ENCODE assay signal across 9 cellular contexts in genomic region chr3:73029321-73029796, GRCh38. TPM values are rescaled to one million over a fixed set of nuclear protein-coding genes. Genes with fewer than 3 reads are reported as not detected.
DNase-seq lines count a peak whose midpoint lies in the region; FAIRE-seq and TF ChIP-seq lines count a peak whose summit lies in the region.
"Had no signal": no experiment of that assay in that cellular context is flagged by ENCODE, and none has a peak within 500 bp of the region (broad histone marks: within the 10 kb centered on the region; RNA-seq: fewer than 3 reads in every experiment).

No MANE protein-coding gene starts in this region.

- peak overlapping the region; percentile 68 for H3K4me2 ChIP-seq in astrocyte (ENCODE audit: low read length)

- H3K27ac ChIP-seq in astrocyte (ENCODE audit: low read depth, low read length), result peak overlapping the region; percentile 80

- H4K20me1 ChIP-seq in astrocyte (ENCODE audit: insufficient read depth, low read length), result peaks cover 89% of the 10 kb centered on the region

- peak; percentile 77 for DNase-seq in A172 (ENCODE audit: low spot score)
- DNase-seq in HFFc6, result peak; percentile 78
- peak; percentile 97 for DNase-seq in astrocyte (ENCODE audit: low read depth)
- DNase-seq in kidney glomerular epithelial cell (lab: John Stamatoyannopoulos, UW), result peak; percentile 86
- DNase-seq in nucleus accumbens (lab: John Stamatoyannopoulos, UW), result no peak
- DNase-seq in NCI-H2196 treated with DMSO at 0.1 percent for 48 hours (lab: John Stamatoyannopoulos, UW; ENCODE audit: unreplicated experiment), result no peak
- no peak for DNase-seq in GM20000 (ENCODE audit: low spot score)
- no peak for DNase-seq in midbrain (lab: John Stamatoyannopoulos, UW)
- DNase-seq: DMS53 had no signal

- H3K79me2 ChIP-seq in astrocyte (ENCODE audit: insufficient read depth, low read length), result peaks cover 98% of the 10 kb centered on the region

- TF ChIP-seq CTCF in HFFc6 (IDR thresholded peaks at IDR 0.05) (no peak), astrocyte (IDR thresholded peaks at IDR 0.05; ENCODE audit: insufficient read depth, low read depth, low read length) (no peak), GM20000 (IDR thresholded peaks at IDR 0.05; ENCODE audit: extremely low read depth, missing control alignments) (no peak)

- peak; percentile 95 for FAIRE-seq in astrocyte (lab: Jason Lieb, UNC)

- H3K9me3 Mint-ChIP-seq in HFFc6, result no peaks in the 10 kb centered on the region
- no peaks in the 10 kb centered on the region for H3K9me3 Mint-ChIP-seq in astrocyte (ENCODE audit: unreplicated experiment)

- no peaks in the 10 kb centered on the region for H3K27me3 ChIP-seq in astrocyte (ENCODE audit: insufficient read depth, low read length)

- H3K9me3 ChIP-seq in astrocyte (ENCODE audit: insufficient read depth, low read depth, low read length), result no peaks in the 10 kb centered on the region

- no peak overlapping the region for H2AFZ ChIP-seq in astrocyte (ENCODE audit: low read depth, low read length)

- no peak overlapping the region for H3K4me3 ChIP-seq in astrocyte (ENCODE audit: insufficient read depth, low read depth, low read length)

- H3K36me3 ChIP-seq in astrocyte (ENCODE audit: insufficient read depth, low read length), result no peaks in the 10 kb centered on the region

- H3K4me3 Mint-ChIP-seq in HFFc6, result peak overlapping the region; percentile 44
- no peak overlapping the region for H3K4me3 Mint-ChIP-seq in astrocyte (ENCODE audit: unreplicated experiment)

- H3K4me1 Mint-ChIP-seq in HFFc6 (ENCODE audit: low read depth), result peaks cover 72% of the 10 kb centered on the region
- H3K4me1 Mint-ChIP-seq in astrocyte (ENCODE audit: low read depth, unreplicated experiment), result peaks cover 34% of the 10 kb centered on the region

- peaks cover 19% of the 10 kb centered on the region for H3K4me1 ChIP-seq in astrocyte (ENCODE audit: insufficient read depth, low read length)

- H3K27ac Mint-ChIP-seq in HFFc6 (peak overlapping the region; percentile 72), astrocyte (ENCODE audit: unreplicated experiment) (peak overlapping the region; percentile 73)

- no peaks in the 10 kb centered on the region; the same call in none of the 2 replicates for H3K27me3 Mint-ChIP-seq in HFFc6 (ENCODE audit: insufficient read depth)
- H3K27me3 Mint-ChIP-seq in astrocyte (ENCODE audit: low read depth, unreplicated experiment), result no peaks in the 10 kb centered on the region

- H3K36me3 Mint-ChIP-seq in HFFc6 (ENCODE audit: low read depth) (peaks cover 9% of the 10 kb centered on the region), astrocyte (ENCODE audit: low read depth, unreplicated experiment) (no peaks in the 10 kb centered on the region)

- H3K9ac ChIP-seq in astrocyte (ENCODE audit: low read length), result peak overlapping the region; percentile 63

RNA-seq across cellular contexts. Expression of gene EBLN2, which starts 32.1 kb away (rescaled TPM):
- 0.41 and 2.1 TPM in 2 replicates for total RNA-seq in A172 (2014; rRNA removed; shearing (Covaris generic))
- 1 to 10 TPM; 1.5 to 1.9 (median 1.7) TPM for total RNA-seq in HFFc6 (2021; fragmentation: NEBNext Ultra II Directional; extraction: Animal tissue kit (Norgen Biotek cat#: 25700))
- total RNA-seq in astrocyte, result 3.1 TPM in 2 replicates

RNA-seq across cellular contexts. Expression of gene PPP4R2, which starts 32.7 kb away (rescaled TPM):
- total RNA-seq in A172 (2014; rRNA removed; shearing (Covaris generic)), result 54.8 and 69.0 TPM in 2 replicates
- 10 to 100 TPM; 72.4 to 84.3 (median 79.4) TPM for total RNA-seq in HFFc6 (2021; fragmentation: NEBNext Ultra II Directional; extraction: Animal tissue kit (Norgen Biotek cat#: 25700))
- total RNA-seq in astrocyte, result 98.5 and 99.3 TPM in 2 replicates

Comparison
In these comparisons a context has a peak if more than half of its experiments do, and no peak if none do; other contexts are left out.
1. DNase-seq: peak in A172 (single experiment), HFFc6 (single experiment), astrocyte (single experiment) and kidney glomerular epithelial cell (single experiment); none in nucleus accumbens (0 of 56), NCI-H2196 treated with DMSO at 0.1 percent for 48 hours (single experiment), GM20000 (single experiment) and midbrain (single experiment).